ENCODE assay signal across 13 cellular contexts in genomic region chr6:158016571-158017383, GRCh38. TPM values are rescaled to one million over a fixed set of nuclear protein-coding genes. Genes with fewer than 3 reads are reported as not detected.
A peak's percentile ranks its signal among the peaks of the same experiment; 100 is the strongest.
DNase-seq lines count a peak whose midpoint lies in the region.
"Had no signal": no experiment of that assay in that cellular context is flagged by ENCODE, and none has a peak within 500 bp of the region (broad histone marks: within the 10 kb centered on the region; RNA-seq: fewer than 3 reads in every experiment).

No MANE protein-coding gene starts in this region.

- H3K4me3 ChIP-seq in HUES6 (ENCODE audit: low read depth, low read length) (no peak overlapping the region), mesenchymal stem cell (ENCODE audit: insufficient read depth in 1 of 2, low read depth in 1 of 2, low read length in 2 of 2) (no peak overlapping the region)
- H3K4me3 ChIP-seq: right lobe of liver had no signal

- H3K23ac ChIP-seq in mesenchymal stem cell (ENCODE audit: low read length in 2 of 2), result no peak overlapping the region

- H3K79me1 ChIP-seq in mesenchymal stem cell (replicated peaks; ENCODE audit: low read length, poor library complexity, severe bottlenecking), result peaks cover 14% of the 10 kb centered on the region

- peak overlapping the region; percentile 58 for H3K4me2 ChIP-seq in mesenchymal stem cell (ENCODE audit: low read length, poor library complexity, severe bottlenecking)

- H3K18ac ChIP-seq in mesenchymal stem cell (ENCODE audit: low read depth in 1 of 2, low read length in 2 of 2), result peak overlapping the region in 1 of 2 experiments; percentile 23

- H3K36me3 ChIP-seq in HUES6 (ENCODE audit: control insufficient read depth, insufficient read depth, low read length) (peaks cover 8% of the 10 kb centered on the region), mesenchymal stem cell (ENCODE audit: control insufficient read depth in 1 of 2, insufficient read depth in 2 of 2, low read depth in 1 of 2, low read length in 2 of 2) (peaks cover 45 to 52% of the 10 kb centered on the region in 2 experiments)
- H3K36me3 ChIP-seq: right lobe of liver had no signal

- H2AFZ ChIP-seq in mesenchymal stem cell (ENCODE audit: low read depth, low read length), result no peak overlapping the region

- H3K9ac ChIP-seq in HUES6 (ENCODE audit: low read length) (peak overlapping the region; percentile 11), mesenchymal stem cell (ENCODE audit: low read length) (no peak overlapping the region)

- H2BK5ac ChIP-seq in mesenchymal stem cell (ENCODE audit: low read depth, low read length, poor library complexity, severe bottlenecking), result no peak overlapping the region

- H3K4ac ChIP-seq in mesenchymal stem cell (ENCODE audit: low read depth in 1 of 2, low read length in 2 of 2), result peak overlapping the region in 1 of 2 experiments; percentile 5

- WGBS in mesenchymal stem cell, result 92% methylated on average over 20 of the region's 20 CpGs

- H2AK5ac ChIP-seq in mesenchymal stem cell (ENCODE audit: low read length, severe bottlenecking), result peak overlapping the region; percentile 7

- peak overlapping the region; percentile 75 for H2BK15ac ChIP-seq in mesenchymal stem cell (ENCODE audit: low read depth, poor library complexity, severe bottlenecking)

- peak overlapping the region; percentile 50 for H4K8ac ChIP-seq in mesenchymal stem cell (ENCODE audit: low read length)

- DNase-seq in cerebellar cortex (ENCODE audit: low spot score), result peak; percentile 50
- DNase-seq in mesenchymal stem cell, result no peak
- DNase-seq in superior temporal gyrus (ENCODE audit: extremely low spot score), result peak; percentile 70
- DNase-seq in COR-L47 (lab: John Stamatoyannopoulos, UW), result no peak
- DNase-seq in DMS 273 treated with DMSO at 0.1 percent for 48 hours (lab: John Stamatoyannopoulos, UW), result no peak
- DNase-seq in activated CD4-positive, alpha-beta T cell treated with anti-CD3 and anti-CD28 coated beads, Interleukin-2, amount 50 U/mL, for 4 hours, result no peak
- no peak for DNase-seq in stimulated activated CD4-positive, alpha-beta T cell treated with anti-CD3 and anti-CD28 coated beads, Interleukin-4, amount 100 ng/mL, for 4 hours
- DNase-seq: activated B cell treated with CpG ODN at 0.5 μM for 24 hours; activated naive CD8-positive, alpha-beta T cell treated with anti-CD3 and anti-CD28 coated beads, Interleukin-2, amount 10 ng/mL, durations not matched to agents 7 days and 5 days; Calu3; NCI-H2081 had no signal

- no peaks in the 10 kb centered on the region for H3K27me3 ChIP-seq in HUES6 (ENCODE audit: control insufficient read depth, insufficient read depth, low read length)
- no peaks in the 10 kb centered on the region for H3K27me3 ChIP-seq in mesenchymal stem cell (ENCODE audit: control insufficient read depth in 1 of 2, insufficient read depth in 1 of 2, low read length in 2 of 2)
- H3K27me3 ChIP-seq: right lobe of liver had no signal

- H2BK120ac ChIP-seq in mesenchymal stem cell (ENCODE audit: low read depth, low read length), result no peak overlapping the region

- H3K14ac ChIP-seq in mesenchymal stem cell (ENCODE audit: low read length in 2 of 2), result no peak overlapping the region

- H4K91ac ChIP-seq in mesenchymal stem cell (ENCODE audit: low read length), result peak overlapping the region; percentile 14

- H3K27ac ChIP-seq in HUES6 (ENCODE audit: low read depth, low read length) (no peak overlapping the region), mesenchymal stem cell (ENCODE audit: low read length, poor library complexity, severe bottlenecking) (peak overlapping the region; percentile 76)

- H3K9me3 ChIP-seq in HUES6 (ENCODE audit: control insufficient read depth, insufficient read depth, low read depth, low read length), result 0 out of 2 replicates have a peak, but pooled peaks cover 5% of the 10 kb centered on the region
- H3K9me3 ChIP-seq in mesenchymal stem cell (ENCODE audit: control insufficient read depth, low read length), result no peaks in the 10 kb centered on the region
- H3K9me3 ChIP-seq: right lobe of liver had no signal

- H3K4me1 ChIP-seq in HUES6 (ENCODE audit: control insufficient read depth, insufficient read depth, low read length) (peaks cover 7% of the 10 kb centered on the region; the same call in 1 of the 2 replicates), mesenchymal stem cell (ENCODE audit: control insufficient read depth, insufficient read depth, low read depth, low read length) (peaks cover 46% of the 10 kb centered on the region)

- H2BK12ac ChIP-seq in mesenchymal stem cell (ENCODE audit: low read length in 2 of 2), result peak overlapping the region in 1 of 2 experiments; percentile 15

RNA-seq across cellular contexts. Expression of gene SYNJ2, which starts 35.1 kb away (rescaled TPM):
- 14.0 TPM for polyA plus RNA-seq in mesenchymal stem cell (2013, experiment 1 of 2)
- 12.9 TPM for polyA plus RNA-seq in mesenchymal stem cell (2013, experiment 2 of 2)

Comparison
In these comparisons a context has a peak if more than half of its experiments do, and no peak if none do; other contexts are left out.
1. DNase-seq: peak in cerebellar cortex (single experiment) and superior temporal gyrus (single experiment); none in mesenchymal stem cell (single experiment), COR-L47 (single experiment), DMS 273 treated with DMSO at 0.1 percent for 48 hours (single experiment), activated CD4-positive, alpha-beta T cell treated with anti-CD3 and anti-CD28 coated beads, Interleukin-2, amount 50 U/mL, for 4 hours (0 of 2) and stimulated activated CD4-positive, alpha-beta T cell treated with anti-CD3 and anti-CD28 coated beads, Interleukin-4, amount 100 ng/mL, for 4 hours (0 of 2).